9 cellular contexts compared by ENCODE assay signal in genomic region chr5:36944607-36945225, GRCh38.
DNase-seq lines count a peak whose midpoint lies in the region; ATAC-seq and TF ChIP-seq lines count a peak whose summit lies in the region.
"Had no signal": no experiment of that assay in that cellular context is flagged by ENCODE, and none has a peak within 500 bp of the region (broad histone marks: within the 10 kb centered on the region; RNA-seq: fewer than 3 reads in every experiment).

No MANE protein-coding gene starts in this region.

- TF ChIP-seq CTCF in foreskin keratinocyte (conservative IDR thresholded peaks at IDR 0.05) (peak; percentile 63), spleen (IDR thresholded peaks at IDR 0.05 in 8 of 11, conservative IDR thresholded peaks at IDR 0.05 in 3 of 11) (peak; percentile 26 to 72 (median 59))

- ATAC-seq in foreskin keratinocyte (no peak), HG02763 (IDR thresholded peaks at IDR 0.05; ENCODE audit: unreplicated experiment) (no peak), GM18511 (IDR thresholded peaks at IDR 0.05; ENCODE audit: unreplicated experiment) (no peak)
- no peak for ATAC-seq in activated T-cell treated with anti-CD3 and anti-CD28 coated beads, Interleukin-2, amount 50 U/mL, for 72 hours (replicated peaks in 1 of 2)

- H3K36me3 Mint-ChIP-seq in activated T-cell treated with anti-CD3 and anti-CD28 coated beads, Interleukin-2, amount 50 U/mL, for 72 hours (ENCODE audit: insufficient read depth in 2 of 2): no peaks in the 10 kb centered on the region

- DNase-seq in DMS53 (lab: John Stamatoyannopoulos, UW): peak; percentile 80
- peak; percentile 48 for DNase-seq in KG1 (lab: John Stamatoyannopoulos, UW)
- peak; percentile 51 for DNase-seq in RPMI8226
- DNase-seq in foreskin keratinocyte: peak in 1 of 2 donors; percentile 33
- DNase-seq in spleen: no peak
- DNase-seq in activated T-cell treated with anti-CD3 and anti-CD28 coated beads, Interleukin-2, amount 50 U/mL, for 72 hours: no peak

- H3K4me1 Mint-ChIP-seq in activated T-cell treated with anti-CD3 and anti-CD28 coated beads, Interleukin-2, amount 50 U/mL, for 72 hours (ENCODE audit: low read depth): peaks cover 15% of the 10 kb centered on the region

- H3K27me3 Mint-ChIP-seq in activated T-cell treated with anti-CD3 and anti-CD28 coated beads, Interleukin-2, amount 50 U/mL, for 72 hours (ENCODE audit: low read depth): no peaks in the 10 kb centered on the region

- no peak overlapping the region for H3K27ac Mint-ChIP-seq in activated T-cell treated with anti-CD3 and anti-CD28 coated beads, Interleukin-2, amount 50 U/mL, for 72 hours
- H3K27ac Mint-ChIP-seq: T-helper 1 cell treated with Interleukin-12 subunit alpha and Interleukin-12 subunit beta and Interleukin-4 antibody, amounts not matched to agents 30 μg/mL and 1 μg/mL, for 36 hours had no signal

- no peaks in the 10 kb centered on the region for H3K27me3 ChIP-seq in foreskin keratinocyte
- H3K27me3 ChIP-seq in spleen (replicated peaks in 1 of 7): no peaks in the 10 kb centered on the region

- no peak for TF ChIP-seq POLR2A in spleen (IDR thresholded peaks at IDR 0.05)

- 67 to 73% (median 71%) methylated on average over 4 of the region's 4 CpGs for WGBS in spleen, 5 donors

- no peak overlapping the region for H3K4me3 ChIP-seq in spleen

- intact Hi-C loops in spleen (cut with DNase I; ENCODE audit: low total_unique reads): loop anchor here (5.0 kb wide), 1 partner anchor 67 kb away; the partner anchor contains the start of gene NIPBL

- no peaks in the 10 kb centered on the region for H3K9me3 ChIP-seq in spleen

- H3K4me1 ChIP-seq in foreskin keratinocyte (peaks cover 27% of the 10 kb centered on the region), spleen (peaks cover 11 to 77% (median 51%) of the 10 kb centered on the region in 6 donors)

- H3K27ac ChIP-seq in foreskin keratinocyte (no peak overlapping the region), spleen (no peak overlapping the region)

- H3K9me3 Mint-ChIP-seq in activated T-cell treated with anti-CD3 and anti-CD28 coated beads, Interleukin-2, amount 50 U/mL, for 72 hours: no peaks in the 10 kb centered on the region
- H3K9me3 Mint-ChIP-seq: T-helper 1 cell treated with Interleukin-12 subunit alpha and Interleukin-12 subunit beta and Interleukin-4 antibody, amounts not matched to agents 30 μg/mL and 1 μg/mL, for 36 hours had no signal

- H3K4me3 Mint-ChIP-seq in activated T-cell treated with anti-CD3 and anti-CD28 coated beads, Interleukin-2, amount 50 U/mL, for 72 hours: no peak overlapping the region
- H3K4me3 Mint-ChIP-seq: T-helper 1 cell treated with Interleukin-12 subunit alpha and Interleukin-12 subunit beta and Interleukin-4 antibody, amounts not matched to agents 30 μg/mL and 1 μg/mL, for 36 hours had no signal

- no peaks in the 10 kb centered on the region for H3K36me3 ChIP-seq in spleen

Comparison
In these comparisons a context has a peak if more than half of its experiments do, and no peak if none do; other contexts are left out.
1. DNase-seq: peak in DMS53 (single experiment), KG1 (single experiment) and RPMI8226 (single experiment); none in spleen (single experiment) and activated T-cell treated with anti-CD3 and anti-CD28 coated beads, Interleukin-2, amount 50 U/mL, for 72 hours (0 of 2).